In the genomic region with DNA sequence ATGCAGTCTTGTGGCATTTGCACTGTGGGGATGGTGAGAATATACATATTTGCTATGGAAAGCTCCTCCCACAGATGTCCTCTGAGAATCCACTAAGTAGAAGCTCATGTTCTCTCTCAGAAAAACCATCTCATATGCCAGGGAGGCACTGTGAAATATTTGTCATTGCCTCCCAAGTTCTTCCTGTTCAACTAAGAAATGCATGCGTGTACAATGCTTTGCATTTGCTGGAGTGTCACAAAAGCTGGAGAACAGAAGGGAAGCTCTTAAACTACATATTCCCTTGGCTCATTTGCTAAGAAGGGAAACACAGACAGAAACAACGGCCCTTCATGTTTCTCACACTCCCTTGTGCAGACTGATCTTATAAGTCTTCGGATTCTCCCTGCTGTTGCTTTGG, we compare ENCODE assay signal across 18 cellular contexts.
A peak's percentile ranks its signal among the peaks of the same experiment; 100 is the strongest.
DNase-seq lines count a peak whose midpoint lies in the region; ATAC-seq and TF ChIP-seq lines count a peak whose summit lies in the region.
"Had no signal": no experiment of that assay in that cellular context is flagged by ENCODE, and none has a peak within 500 bp of the region (broad histone marks: within the 10 kb centered on the region; RNA-seq: fewer than 3 reads in every experiment).

No MANE protein-coding gene starts in this region.

- no peak overlapping the region for H3K4me3 ChIP-seq in dorsolateral prefrontal cortex
- H3K4me3 ChIP-seq: BLaER1 treated with 17β-estradiol and CSF1 and Interleukin-3, amounts not matched to agents 10 nM and 100 nM; GM23338 had no signal

- DNase-seq in Ammon's horn (ENCODE audit: low spot score) (peak; percentile 33), dorsolateral prefrontal cortex (peak in 1 of 10 donors; percentile 54), middle frontal gyrus (ENCODE audit: extremely low spot score, low spot score) (peak; percentile 56), superior temporal gyrus (ENCODE audit: extremely low spot score) (peak; percentile 74), NCI-H1092 (lab: John Stamatoyannopoulos, UW) (no peak)
- no peak for DNase-seq in activated CD4-positive, alpha-beta T cell treated with anti-CD3 and anti-CD28 coated beads, Interleukin-2, amount 50 U/mL, for 48 hours
- DNase-seq: BE2C; CD4-positive, alpha-beta T cell; CD8-positive, alpha-beta memory T cell; DMS 273 treated with DMSO at 0.1 percent for 48 hours; DMS79; GF-D8; H9 had no signal

- no peaks in the 10 kb centered on the region for H3K27me3 ChIP-seq in dorsolateral prefrontal cortex
- H3K27me3 ChIP-seq: BE2C had no signal

- intact Hi-C loops in dorsolateral prefrontal cortex (cut with DNase I), result loop anchor here in 1 of 2 donors (1.0 kb wide), 1 partner anchor 92 kb away; no protein-coding TSS in a partner anchor

- ATAC-seq in GM21447 (IDR thresholded peaks at IDR 0.05; ENCODE audit: unreplicated experiment), result no peak
- ATAC-seq: GM23338, HCT116 had no signal

- H3K27ac ChIP-seq in dorsolateral prefrontal cortex, result peak overlapping the region in 34 of 59 donors; percentile 1 to 86 (median 60)
- H3K27ac ChIP-seq: 22Rv1 had no signal

- no peak for TF ChIP-seq CTCF in dorsolateral prefrontal cortex (IDR thresholded peaks at IDR 0.05 in 54 of 56, conservative IDR thresholded peaks at IDR 0.05 in 2 of 56; ENCODE audit: low read depth in 1 of 56, partially characterized antibody in 56 of 56)

Comparison
In these comparisons a context has a peak if more than half of its experiments do, and no peak if none do; other contexts are left out.
1. DNase-seq: peak in Ammon's horn (single experiment), middle frontal gyrus (single experiment) and superior temporal gyrus (single experiment); none in NCI-H1092 (single experiment) and activated CD4-positive, alpha-beta T cell treated with anti-CD3 and anti-CD28 coated beads, Interleukin-2, amount 50 U/mL, for 48 hours (0 of 2).